Comparison of ENCODE assay signal across 20 cellular contexts in the genomic region with DNA sequence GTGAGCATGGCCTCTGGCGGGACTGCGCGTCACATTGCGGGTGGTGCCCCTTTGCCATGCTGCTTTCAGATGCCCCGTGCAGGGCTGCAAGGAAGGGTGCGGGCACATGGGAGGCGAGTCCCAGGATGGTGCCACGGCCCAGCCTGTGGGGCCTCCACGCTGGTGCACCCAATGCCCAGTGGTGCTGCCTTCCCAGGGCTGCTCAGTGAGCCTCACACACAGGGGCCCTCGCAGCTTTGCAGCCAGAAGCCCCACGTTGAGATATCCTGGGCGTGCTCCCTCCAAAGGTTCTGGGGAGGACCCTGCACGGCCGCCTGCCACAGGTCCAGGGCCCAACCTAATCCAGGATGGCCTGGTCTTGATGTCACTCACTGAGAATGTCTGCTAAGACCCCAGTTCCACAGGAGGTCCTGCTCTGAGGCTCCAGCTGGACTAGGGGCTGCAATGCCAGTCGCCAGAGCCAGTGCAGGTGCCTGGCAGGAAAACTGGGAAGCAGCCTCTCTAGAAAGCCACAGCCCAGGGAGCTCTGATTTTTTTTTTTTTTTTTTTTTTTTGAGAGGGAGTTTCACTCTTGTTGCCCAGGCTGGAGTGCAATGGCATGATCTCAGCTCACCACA. TPM values are rescaled to one million over a fixed set of nuclear protein-coding genes. Genes with fewer than 3 reads are reported as not detected.
A peak's percentile ranks its signal among the peaks of the same experiment; 100 is the strongest.
DNase-seq lines count a peak whose midpoint lies in the region; ATAC-seq, FAIRE-seq and TF ChIP-seq lines count a peak whose summit lies in the region.
"Had no signal": no experiment of that assay in that cellular context is flagged by ENCODE, and none has a peak within 500 bp of the region (broad histone marks: within the 10 kb centered on the region; RNA-seq: fewer than 3 reads in every experiment).

No MANE protein-coding gene starts in this region.

- 94 to 98% (median 96%) methylated on average over 12 to 15 of the region's 15 CpGs for WGBS in spleen, 5 donors

- peak; percentile 15 for DNase-seq in activated CD4-positive, alpha-beta memory T cell treated with anti-CD3 and anti-CD28 coated beads, Interleukin-2, amount 10 ng/mL, durations not matched to agents 7 days and 5 days
- DNase-seq in activated CD4-positive, alpha-beta memory T cell treated with anti-CD3 and anti-CD28 coated beads for 36 hours, result no peak
- DNase-seq in D341Med (ENCODE audit: low spot score), result peak; percentile 27
- DNase-seq in kidney, result peak; percentile 57
- DNase-seq in spleen, result peak; percentile 67
- no peak for DNase-seq in GM19239 (ENCODE audit: insufficient read length, low spot score)
- no peak for DNase-seq in activated naive CD4-positive, alpha-beta T cell treated with Interleukin-2 at 50 U/mL for 16 hours
- DNase-seq: CD8-positive, alpha-beta memory T cell; DMS 273 treated with DMSO at 0.1 percent for 48 hours; IMR-90; NCI-H1436; NCI-H2029 treated with DMSO at 0.1 percent for 48 hours; NCI-H510A; NCI-H82 had no signal

- no peaks in the 10 kb centered on the region for H3K9me3 Mint-ChIP-seq in activated CD4-positive, alpha-beta memory T cell treated with anti-CD3 and anti-CD28 coated beads, Interleukin-2, amount 10 ng/mL, durations not matched to agents 7 days and 5 days
- H3K9me3 Mint-ChIP-seq in activated CD4-positive, alpha-beta memory T cell treated with anti-CD3 and anti-CD28 coated beads for 36 hours, result no peaks in the 10 kb centered on the region
- H3K9me3 Mint-ChIP-seq: CD8-positive, alpha-beta memory T cell had no signal

- TF ChIP-seq CTCF in kidney (IDR thresholded peaks at IDR 0.05; ENCODE audit: borderline replicate concordance, extremely low read depth, insufficient read depth), result no peak
- no peak for TF ChIP-seq CTCF in spleen (IDR thresholded peaks at IDR 0.05 in 8 of 11, conservative IDR thresholded peaks at IDR 0.05 in 3 of 11)

- H3K27ac ChIP-seq in kidney (ENCODE audit: low read depth in 2 of 2, low read length in 2 of 2) (no peak overlapping the region), spleen (no peak overlapping the region)
- H3K27ac ChIP-seq: 22Rv1, BLaER1 had no signal

- POLR2A ChIA-PET in activated CD4-positive, alpha-beta memory T cell treated with anti-CD3 and anti-CD28 coated beads, Interleukin-2, amount 10 ng/mL, durations not matched to agents 7 days and 5 days (lab: Charles Lee), result no interaction called here
- POLR2A ChIA-PET in activated CD4-positive, alpha-beta memory T cell treated with anti-CD3 and anti-CD28 coated beads for 36 hours (lab: Charles Lee), result no interaction called here

- H3K4me1 Mint-ChIP-seq in activated CD4-positive, alpha-beta memory T cell treated with anti-CD3 and anti-CD28 coated beads, Interleukin-2, amount 10 ng/mL, durations not matched to agents 7 days and 5 days, result peaks cover 10% of the 10 kb centered on the region
- peaks cover 3% of the 10 kb centered on the region for H3K4me1 Mint-ChIP-seq in activated CD4-positive, alpha-beta memory T cell treated with anti-CD3 and anti-CD28 coated beads for 36 hours (ENCODE audit: low read depth)

- H3K27me3 ChIP-seq in spleen (replicated peaks in 1 of 7), result peaks cover 0 to 8% (median 0%) of the 10 kb centered on the region in 7 donors

- no peaks in the 10 kb centered on the region for H3K36me3 ChIP-seq in kidney (ENCODE audit: control insufficient read depth in 1 of 2, insufficient read depth in 2 of 2, low read length in 2 of 2)
- peaks cover 0 to 53% (median 7%) of the 10 kb centered on the region in 6 donors for H3K36me3 ChIP-seq in spleen
- H3K36me3 ChIP-seq: HAP-1 had no signal

- intact Hi-C loops in activated CD4-positive, alpha-beta memory T cell treated with anti-CD3 and anti-CD28 coated beads for 36 hours (cut with micrococcal nuclease), result no loop called here
- intact Hi-C loops in kidney (cut with DNase I) (no loop called here), spleen (cut with DNase I; ENCODE audit: low total_unique reads) (loop anchor here (10.0 kb wide), 1 partner anchor 703 kb away; the partner anchor contains the start of gene RNF187)

- no peak overlapping the region for H3K4me3 ChIP-seq in kidney (ENCODE audit: low read length in 2 of 2)
- no peak overlapping the region for H3K4me3 ChIP-seq in spleen
- H3K4me3 ChIP-seq: BLaER1, HAP-1 had no signal

- H3K9me3 ChIP-seq in kidney (ENCODE audit: control insufficient read depth in 1 of 2, low read length in 2 of 2) (no peaks in the 10 kb centered on the region), spleen (no peaks in the 10 kb centered on the region)
- H3K9me3 ChIP-seq: BLaER1, HAP-1 had no signal

- H3K27me3 Mint-ChIP-seq in activated CD4-positive, alpha-beta memory T cell treated with anti-CD3 and anti-CD28 coated beads, Interleukin-2, amount 10 ng/mL, durations not matched to agents 7 days and 5 days, result no peaks in the 10 kb centered on the region
- no peaks in the 10 kb centered on the region for H3K27me3 Mint-ChIP-seq in activated CD4-positive, alpha-beta memory T cell treated with anti-CD3 and anti-CD28 coated beads for 36 hours
- H3K27me3 Mint-ChIP-seq: CD8-positive, alpha-beta memory T cell had no signal

- no peak overlapping the region for H3K4me3 Mint-ChIP-seq in activated CD4-positive, alpha-beta memory T cell treated with anti-CD3 and anti-CD28 coated beads, Interleukin-2, amount 10 ng/mL, durations not matched to agents 7 days and 5 days
- no peak overlapping the region for H3K4me3 Mint-ChIP-seq in activated CD4-positive, alpha-beta memory T cell treated with anti-CD3 and anti-CD28 coated beads for 36 hours
- H3K4me3 Mint-ChIP-seq: CD8-positive, alpha-beta memory T cell had no signal

- H3K9ac ChIP-seq in kidney (ENCODE audit: low read length in 2 of 2), result no peak overlapping the region
- H3K9ac ChIP-seq: BLaER1 had no signal

- peaks cover 18% of the 10 kb centered on the region for H3K36me3 Mint-ChIP-seq in activated CD4-positive, alpha-beta memory T cell treated with anti-CD3 and anti-CD28 coated beads, Interleukin-2, amount 10 ng/mL, durations not matched to agents 7 days and 5 days (ENCODE audit: low read depth)
- no peaks in the 10 kb centered on the region for H3K36me3 Mint-ChIP-seq in activated CD4-positive, alpha-beta memory T cell treated with anti-CD3 and anti-CD28 coated beads for 36 hours

- CTCF ChIA-PET in activated CD4-positive, alpha-beta memory T cell treated with anti-CD3 and anti-CD28 coated beads, Interleukin-2, amount 10 ng/mL, durations not matched to agents 7 days and 5 days (lab: Charles Lee), result no interaction called here
- CTCF ChIA-PET in activated CD4-positive, alpha-beta memory T cell treated with anti-CD3 and anti-CD28 coated beads for 36 hours (lab: Charles Lee), result no interaction called here

- no peak for ATAC-seq in HG03469 (IDR thresholded peaks at IDR 0.05; ENCODE audit: unreplicated experiment)
- ATAC-seq: Panc1 had no signal

- FAIRE-seq in kidney (lab: Jason Lieb, UNC) (no peak), GM19239 (lab: Jason Lieb, UNC) (no peak)

- H3K27ac Mint-ChIP-seq in activated CD4-positive, alpha-beta memory T cell treated with anti-CD3 and anti-CD28 coated beads, Interleukin-2, amount 10 ng/mL, durations not matched to agents 7 days and 5 days, result no peak overlapping the region
- no peak overlapping the region for H3K27ac Mint-ChIP-seq in activated CD4-positive, alpha-beta memory T cell treated with anti-CD3 and anti-CD28 coated beads for 36 hours
- H3K27ac Mint-ChIP-seq: CD8-positive, alpha-beta memory T cell had no signal

- no peak for TF ChIP-seq POLR2A in spleen (IDR thresholded peaks at IDR 0.05)

- peaks cover 1 to 4% of the 10 kb centered on the region in 2 donors for H3K4me1 ChIP-seq in kidney (ENCODE audit: control insufficient read depth in 1 of 2, insufficient read depth in 1 of 2, low read depth in 1 of 2, low read length in 2 of 2)
- peaks cover 2 to 10% (median 6%) of the 10 kb centered on the region in 6 donors for H3K4me1 ChIP-seq in spleen
- H3K4me1 ChIP-seq: BLaER1, HAP-1 had no signal

RNA-seq across cellular contexts. Expression of gene PRSS38, which starts 34.1 kb away (rescaled TPM):
- total RNA-seq in activated CD4-positive, alpha-beta memory T cell treated with anti-CD3 and anti-CD28 coated beads, Interleukin-2, amount 10 ng/mL, durations not matched to agents 7 days and 5 days, result not detected
- total RNA-seq in activated CD4-positive, alpha-beta memory T cell treated with anti-CD3 and anti-CD28 coated beads for 36 hours, result not detected
- total RNA-seq in kidney (not detected), spleen (not detected)
- polyA plus RNA-seq in kidney (ENCODE audit: insufficient read depth, low read depth, low replicate concordance) (not detected), spleen (not detected)
- total RNA-seq: CD8-positive, alpha-beta memory T cell; IMR-90; LHCN-M2 had no signal
- polyA plus RNA-seq: CD8-positive, alpha-beta memory T cell; IMR-90 had no signal

RNA-seq across cellular contexts. Expression of gene SNAP47, which starts 46.2 kb away (rescaled TPM):
- total RNA-seq in activated CD4-positive, alpha-beta memory T cell treated with anti-CD3 and anti-CD28 coated beads, Interleukin-2, amount 10 ng/mL, durations not matched to agents 7 days and 5 days, result 10 to 100 TPM; 55.3 to 59.4 TPM
- total RNA-seq in activated CD4-positive, alpha-beta memory T cell treated with anti-CD3 and anti-CD28 coated beads for 36 hours, result 10 to 100 TPM; 30.9 to 32.5 TPM
- total RNA-seq in kidney (32.4 TPM), spleen (10 to 100 TPM; 20.6 to 42.7 (median 27.8) TPM)
- polyA plus RNA-seq in kidney (ENCODE audit: insufficient read depth, low read depth, low replicate concordance) (31.6 TPM), spleen (10 to 100 TPM in 2 of 3 donors, 1 to 10 TPM in 1; 10.0 to 14.4 (median 11.2) TPM)

RNA-seq across cellular contexts. Expression of gene JMJD4, which starts 46.3 kb away (rescaled TPM):
- total RNA-seq in activated CD4-positive, alpha-beta memory T cell treated with anti-CD3 and anti-CD28 coated beads, Interleukin-2, amount 10 ng/mL, durations not matched to agents 7 days and 5 days, result 10 to 100 TPM; 23.7 to 25.0 TPM
- 10 to 100 TPM; 15.2 to 16.1 TPM for total RNA-seq in activated CD4-positive, alpha-beta memory T cell treated with anti-CD3 and anti-CD28 coated beads for 36 hours
- 15.9 TPM for total RNA-seq in kidney
- 12.6 TPM for polyA plus RNA-seq in kidney (ENCODE audit: insufficient read depth, low read depth, low replicate concordance)
- 10 to 100 TPM; 14.3 to 35.4 (median 21.1) TPM for total RNA-seq in spleen
- 10 to 100 TPM; 11.2 to 17.2 (median 14.5) TPM for polyA plus RNA-seq in spleen

Comparison
In these comparisons a context has a peak if more than half of its experiments do, and no peak if none do; other contexts are left out.
1. DNase-seq: peak in activated CD4-positive, alpha-beta memory T cell treated with anti-CD3 and anti-CD28 coated beads, Interleukin-2, amount 10 ng/mL, durations not matched to agents 7 days and 5 days (single experiment), D341Med (single experiment), kidney (single experiment) and spleen (single experiment); none in activated CD4-positive, alpha-beta memory T cell treated with anti-CD3 and anti-CD28 coated beads for 36 hours (single experiment), GM19239 (single experiment) and activated naive CD4-positive, alpha-beta T cell treated with Interleukin-2 at 50 U/mL for 16 hours (single experiment).